In genomic region chr9:120761011-120761410, GRCh38 we compare ENCODE assay signal across 17 cellular contexts. TPM values are rescaled to one million over a fixed set of nuclear protein-coding genes. Genes with fewer than 3 reads are reported as not detected.
DNase-seq lines count a peak whose midpoint lies in the region; ATAC-seq, FAIRE-seq and TF ChIP-seq lines count a peak whose summit lies in the region.
"Had no signal": no experiment of that assay in that cellular context is flagged by ENCODE, and none has a peak within 500 bp of the region (broad histone marks: within the 10 kb centered on the region; RNA-seq: fewer than 3 reads in every experiment).

No MANE protein-coding gene starts in this region.

- in situ Hi-C loops in HepG2 (cut with HindIII; ENCODE audit: extremely low pct_ligation_motif_present, low pct_unique_long_range_greater_than_20kb), result no loop called here

- H3K79me2 ChIP-seq in HepG2 (ENCODE audit: insufficient read depth, low read length), result no peaks in the 10 kb centered on the region

- TF ChIP-seq POLR2A in HepG2 (IDR thresholded peaks at IDR 0.05; ENCODE audit: insufficient read depth in 1 of 2, low read depth in 2 of 2, low read length in 2 of 2) (no peak), right lobe of liver (IDR thresholded peaks at IDR 0.05) (no peak)

- no peak overlapping the region for H3K4me2 ChIP-seq in HepG2 (ENCODE audit: low read depth, low read length)
- H3K4me2 ChIP-seq: PC-9 had no signal

- DNase-seq in HepG2 (ENCODE audit: low spot score), result no peak
- no peak for DNase-seq in right lobe of liver
- peak; percentile 51 for DNase-seq in astrocyte of the hippocampus (ENCODE audit: low read depth, low spot score)
- peak; percentile 36 for DNase-seq in kidney tubule cell (ENCODE audit: low spot score)
- no peak for DNase-seq in LoVo (ENCODE audit: low spot score)
- no peak for DNase-seq in SIG-M5 treated with dmso at 0.1 percent for 504 hours (lab: John Stamatoyannopoulos, UW; ENCODE audit: unreplicated experiment)
- DNase-seq: Caco-2, NCI-H1105, NCI-H1694, NCI-H510A treated with DMSO at 0.1 percent for 48 hours, PC-9 had no signal

- no peak overlapping the region for H2AFZ ChIP-seq in HepG2 (ENCODE audit: low read length)
- H2AFZ ChIP-seq: PC-9 had no signal

- 92% methylated on average over 2 of the region's 2 CpGs for WGBS in HepG2 (ENCODE audit: low lambda C conversion rate)
- 84% methylated on average over 2 of the region's 2 CpGs for WGBS in right lobe of liver (ENCODE audit: insufficient coverage, low coverage, low lambda C conversion rate, missing lambda C conversion rate)

- POLR2A ChIA-PET in HepG2 (lab: Yijun Ruan, JAX), result interaction anchor here (1.1 to 1.3 kb wide), 2 partner anchors 17 to 32 kb away, joined by 4 read pairs; partner anchors contain the start of gene FBXW2

- H3K27me3 ChIP-seq in HepG2 (ENCODE audit: control insufficient read depth in 1 of 2, insufficient read depth in 2 of 2, low read length in 2 of 2) (no peaks in the 10 kb centered on the region), right lobe of liver (no peaks in the 10 kb centered on the region)
- H3K27me3 ChIP-seq: SJSA1 had no signal

- no peak overlapping the region for H3K9ac ChIP-seq in HepG2 (ENCODE audit: insufficient read depth, low read depth, low read length)

- no peak for FAIRE-seq in HepG2 (lab: Jason Lieb, UNC)
- FAIRE-seq: A204.1, HTR-8/SVneo, K562 had no signal

- H3K9me3 ChIP-seq in HepG2 (ENCODE audit: low read length) (no peaks in the 10 kb centered on the region), right lobe of liver (no peaks in the 10 kb centered on the region)
- H3K9me3 ChIP-seq: Caco-2, SJSA1 had no signal

- no peak for TF ChIP-seq EP300 in HepG2 (IDR thresholded peaks at IDR 0.05; ENCODE audit: low read depth in 2 of 2, low read length in 2 of 2)
- TF ChIP-seq EP300 in HepG2 (CRISPR knock-in tag; IDR thresholded peaks at IDR 0.05; ENCODE audit: borderline replicate concordance), result no peak

- CTCF ChIA-PET in HepG2 (lab: Yijun Ruan, JAX; ENCODE audit: low intra/inter-chr PET ratio, low total read pairs), result no interaction called here

- 0 out of 2 replicates have a peak, but pooled peaks cover under 1% of the 10 kb centered on the region for H4K20me1 ChIP-seq in HepG2 (ENCODE audit: insufficient read depth, low read length)

- TF ChIP-seq CTCF in HepG2 (CRISPR knock-in tag; IDR thresholded peaks at IDR 0.05) (no peak), right lobe of liver (IDR thresholded peaks at IDR 0.05) (no peak)

- TF ChIP-seq RAD21 in HepG2 (CRISPR knock-in tag; IDR thresholded peaks at IDR 0.05), result no peak

- BruUV-seq in HepG2 (replicated peaks; lab: Mats Ljungman, UMichigan), result TSS peak; percentile 7

- H3K36me3 ChIP-seq in HepG2 (replicated peaks in 1 of 2; ENCODE audit: control insufficient read depth in 1 of 2, insufficient read depth in 2 of 2, low read length in 2 of 2) (peaks cover 12 to 34% of the 10 kb centered on the region in 2 experiments), right lobe of liver (peaks cover 0 to 30% (median 12%) of the 10 kb centered on the region in 4 donors)

- H3K27ac ChIP-seq in HepG2 (ENCODE audit: extremely low read length, insufficient read depth, low read length) (no peak overlapping the region), right lobe of liver (no peak overlapping the region)
- H3K27ac ChIP-seq: C4-2B, PC-9, SJSA1 had no signal

- H3K4me1 ChIP-seq in HepG2 (ENCODE audit: insufficient read depth, low read length), result peaks cover 3% of the 10 kb centered on the region
- H3K4me1 ChIP-seq in right lobe of liver, result peaks cover 0 to 8% (median 0%) of the 10 kb centered on the region in 4 donors
- H3K4me1 ChIP-seq: SJSA1 had no signal

- H3K4me3 ChIP-seq in HepG2 (replicated peaks in 1 of 3; ENCODE audit: insufficient read depth in 1 of 3, low read depth in 2 of 3, low read length in 3 of 3) (no peak overlapping the region), right lobe of liver (no peak overlapping the region)
- H3K4me3 ChIP-seq: K562, PC-9, SJSA1 had no signal

- intact Hi-C loops in HepG2 (cut with micrococcal nuclease; ENCODE audit: unreplicated experiment), result no loop called here
- intact Hi-C loops in right lobe of liver (cut with DNase I), result loop anchor here in 1 of 2 donors (10.0 kb wide), 1 partner anchor 174 kb away; no protein-coding TSS in a partner anchor

- ATAC-seq in HepG2 (no peak), right lobe of liver (no peak), GM21367 (IDR thresholded peaks at IDR 0.05; ENCODE audit: unreplicated experiment) (no peak)
- ATAC-seq: K562 had no signal

TF ChIP-seq in HepG2, 621 proteins besides CTCF, POLR2A, EP300 and RAD21 (continues in another document):
- TF ChIP-seq ZNF10 (CRISPR knock-in tag; IDR thresholded peaks at IDR 0.05; ENCODE audit: borderline replicate concordance, low read depth) (no peak), JUN (CRISPR knock-in tag; IDR thresholded peaks at IDR 0.05) (no peak), TBP (CRISPR knock-in tag; IDR thresholded peaks at IDR 0.05) (no peak)
- TF ChIP-seq, protein P1, sequence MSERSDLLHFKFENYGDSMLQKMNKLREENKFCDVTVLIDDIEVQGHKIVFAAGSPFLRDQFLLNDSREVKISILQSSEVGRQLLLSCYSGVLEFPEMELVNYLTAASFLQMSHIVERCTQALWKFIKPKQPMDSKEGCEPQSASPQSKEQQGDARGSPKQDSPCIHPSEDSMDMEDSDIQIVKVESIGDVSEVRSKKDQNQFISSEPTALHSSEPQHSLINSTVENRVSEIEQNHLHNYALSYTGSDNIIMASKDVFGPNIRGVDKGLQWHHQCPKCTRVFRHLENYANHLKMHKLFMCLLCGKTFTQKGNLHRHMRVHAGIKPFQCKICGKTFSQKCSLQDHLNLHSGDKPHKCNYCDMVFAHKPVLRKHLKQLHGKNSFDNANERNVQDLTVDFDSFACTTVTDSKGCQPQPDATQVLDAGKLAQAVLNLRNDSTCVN (CRISPR knock-in tag; IDR thresholded peaks at IDR 0.05; ENCODE audit: borderline replicate concordance), result no peak
- TF ChIP-seq, protein P2, sequence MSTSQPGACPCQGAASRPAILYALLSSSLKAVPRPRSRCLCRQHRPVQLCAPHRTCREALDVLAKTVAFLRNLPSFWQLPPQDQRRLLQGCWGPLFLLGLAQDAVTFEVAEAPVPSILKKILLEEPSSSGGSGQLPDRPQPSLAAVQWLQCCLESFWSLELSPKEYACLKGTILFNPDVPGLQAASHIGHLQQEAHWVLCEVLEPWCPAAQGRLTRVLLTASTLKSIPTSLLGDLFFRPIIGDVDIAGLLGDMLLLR (CRISPR knock-in tag; IDR thresholded peaks at IDR 0.05), result no peak

RNA-seq across cellular contexts. Expression of gene FBXW2, which starts 32.2 kb away (rescaled TPM):
- total RNA-seq in HepG2 (2016; rRNA removed; fragmentation: Illumina TruSeq; extraction: Trizol) (43.1 and 55.2 TPM in 2 replicates), right lobe of liver (10 to 100 TPM; 26.5 to 42.5 (median 35.6) TPM)
- total RNA-seq in HepG2 (2016; cell fraction: cytosol; rRNA removed; fragmentation: Illumina TruSeq; extraction: Trizol; ENCODE audit: low read depth), result 13.6 and 16.4 TPM in 2 replicates
- total RNA-seq in HepG2 (2016; cell fraction: insoluble cytoplasmic fraction; rRNA removed; fragmentation: Illumina TruSeq; extraction: Trizol), result 46.9 and 47.7 TPM in 2 replicates
- total RNA-seq in HepG2 (2016; cell fraction: membrane; rRNA removed; fragmentation: Illumina TruSeq; extraction: Trizol), result 41.5 and 42.1 TPM in 2 replicates
- total RNA-seq in HepG2 (2016; cell fraction: nucleus; rRNA removed; fragmentation: Illumina TruSeq; extraction: Trizol), result 48.1 and 51.0 TPM in 2 replicates
- 30.9 and 35.4 TPM in 2 replicates for polyA plus RNA-seq in HepG2 (2011; rRNA removed)
- 23.4 and 28.9 TPM in 2 replicates for polyA plus RNA-seq in HepG2 (2011; cell fraction: cytosol; rRNA removed)
- polyA plus RNA-seq in HepG2 (2011; cell fraction: nucleus; rRNA removed), result 30.6 and 35.1 TPM in 2 replicates
- polyA plus RNA-seq in HepG2 (2012), result 20.7 and 22.2 TPM in 2 replicates
- 17.7 and 25.1 TPM in 2 replicates for polyA plus RNA-seq in HepG2 (2016; cell fraction: cytosol; fragmentation: Illumina TruSeq; extraction: Trizol; ENCODE audit: low read depth)
- polyA plus RNA-seq in HepG2 (2016; cell fraction: insoluble cytoplasmic fraction; fragmentation: Illumina TruSeq; extraction: Trizol; ENCODE audit: low read depth), result 47.5 and 52.1 TPM in 2 replicates
- 40.6 and 40.8 TPM in 2 replicates for polyA plus RNA-seq in HepG2 (2016; cell fraction: membrane; fragmentation: Illumina TruSeq; extraction: Trizol; ENCODE audit: low read depth)
- polyA plus RNA-seq in HepG2 (2016; cell fraction: nucleus; fragmentation: Illumina TruSeq; extraction: Trizol; ENCODE audit: insufficient read depth, low read depth), result 68.4 and 72.5 TPM in 2 replicates
- 26.3 and 75.5 TPM in 2 replicates for polyA minus RNA-seq in HepG2 (2011; rRNA and poly(A)+ RNA removed; ENCODE audit: low replicate concordance)
- 16.9 and 17.3 TPM in 2 replicates for polyA minus RNA-seq in HepG2 (2011; cell fraction: cytosol; rRNA and poly(A)+ RNA removed)
- polyA minus RNA-seq in HepG2 (2011; cell fraction: nucleus; rRNA and poly(A)+ RNA removed), result 62.8 and 65.0 TPM in 2 replicates

RNA-seq across cellular contexts. Expression of gene MEGF9, which starts 46.7 kb away (rescaled TPM):
- total RNA-seq in HepG2 (2016; rRNA removed; fragmentation: Illumina TruSeq; extraction: Trizol) (3.1 and 3.3 TPM in 2 replicates), right lobe of liver (10 to 100 TPM; 26.8 to 49.0 (median 38.2) TPM)
- 0.71 and 0.88 TPM in 2 replicates for total RNA-seq in HepG2 (2016; cell fraction: cytosol; rRNA removed; fragmentation: Illumina TruSeq; extraction: Trizol; ENCODE audit: low read depth)
- total RNA-seq in HepG2 (2016; cell fraction: insoluble cytoplasmic fraction; rRNA removed; fragmentation: Illumina TruSeq; extraction: Trizol), result 3.1 and 3.7 TPM in 2 replicates
- 4.3 and 4.5 TPM in 2 replicates for total RNA-seq in HepG2 (2016; cell fraction: membrane; rRNA removed; fragmentation: Illumina TruSeq; extraction: Trizol)
- total RNA-seq in HepG2 (2016; cell fraction: nucleus; rRNA removed; fragmentation: Illumina TruSeq; extraction: Trizol), result 3.8 and 3.9 TPM in 2 replicates
- 3.3 and 3.6 TPM in 2 replicates for polyA plus RNA-seq in HepG2 (2011; rRNA removed)
- polyA plus RNA-seq in HepG2 (2011; cell fraction: cytosol; rRNA removed), result 1.7 and 3.4 TPM in 2 replicates
- 0.82 and 1.6 TPM in 2 replicates for polyA plus RNA-seq in HepG2 (2011; cell fraction: nucleus; rRNA removed)
- polyA plus RNA-seq in HepG2 (2012), result 6.3 and 6.4 TPM in 2 replicates
- 0.44 and 0.52 TPM in 2 replicates for polyA plus RNA-seq in HepG2 (2016; cell fraction: cytosol; fragmentation: Illumina TruSeq; extraction: Trizol; ENCODE audit: low read depth)
- polyA plus RNA-seq in HepG2 (2016; cell fraction: insoluble cytoplasmic fraction; fragmentation: Illumina TruSeq; extraction: Trizol; ENCODE audit: low read depth), result 3.5 and 4.3 TPM in 2 replicates
- 2.7 and 2.9 TPM in 2 replicates for polyA plus RNA-seq in HepG2 (2016; cell fraction: membrane; fragmentation: Illumina TruSeq; extraction: Trizol; ENCODE audit: low read depth)
- polyA plus RNA-seq in HepG2 (2016; cell fraction: nucleus; fragmentation: Illumina TruSeq; extraction: Trizol; ENCODE audit: insufficient read depth, low read depth), result 4.6 and 4.7 TPM in 2 replicates
- polyA minus RNA-seq in HepG2 (2011; rRNA and poly(A)+ RNA removed; ENCODE audit: low replicate concordance), result 2.5 and 6.5 TPM in 2 replicates
- 4.0 and 5.0 TPM in 2 replicates for polyA minus RNA-seq in HepG2 (2011; cell fraction: cytosol; rRNA and poly(A)+ RNA removed)
- 1.9 and 4.0 TPM in 2 replicates for polyA minus RNA-seq in HepG2 (2011; cell fraction: nucleus; rRNA and poly(A)+ RNA removed)

Comparison
In these comparisons a context has a peak if more than half of its experiments do, and no peak if none do; other contexts are left out.
1. DNase-seq: peak in astrocyte of the hippocampus (single experiment) and kidney tubule cell (single experiment); none in HepG2 (single experiment), right lobe of liver (0 of 3), LoVo (single experiment) and SIG-M5 treated with dmso at 0.1 percent for 504 hours (single experiment).